20 cellular contexts compared by ENCODE assay signal in genomic region chr10:3832022-3832786, GRCh38. TPM values are rescaled to one million over a fixed set of nuclear protein-coding genes. Genes with fewer than 3 reads are reported as not detected.
DNase-seq lines count a peak whose midpoint lies in the region; ATAC-seq, FAIRE-seq and TF ChIP-seq lines count a peak whose summit lies in the region.
"Had no signal": no experiment of that assay in that cellular context is flagged by ENCODE, and none has a peak within 500 bp of the region (broad histone marks: within the 10 kb centered on the region; RNA-seq: fewer than 3 reads in every experiment).

No MANE protein-coding gene starts in this region.

- no peak for FAIRE-seq in A549 (lab: Jason Lieb, UNC)

- peaks cover 48% of the 10 kb centered on the region for H3K4me1 ChIP-seq in A549
- H3K4me1 ChIP-seq in CD4-positive, alpha-beta memory T cell (ENCODE audit: insufficient read depth, low read length) = peaks cover 37% of the 10 kb centered on the region
- peaks cover 2% of the 10 kb centered on the region for H3K4me1 ChIP-seq in right cardiac atrium (ENCODE audit: control insufficient read depth, insufficient read depth, low read length)

- POLR2A ChIA-PET in A549 (lab: Yijun Ruan, JAX) = interaction anchor here (1.8 kb wide), 1 partner anchor 47 kb away, joined by 9 read pairs; the partner anchor contains the start of gene KLF6
- POLR2A ChIA-PET in CD4-positive, alpha-beta memory T cell (lab: Charles Lee; ENCODE audit: partially characterized antibody) = interaction anchor here (13.5 to 19.0 kb wide), 2 partner anchors 20 to 49 kb away, joined by 304 to 308 read pairs; partner anchors contain the start of gene KLF6

- peak overlapping the region in 2 of 8 donors; percentile 1 to 47 for H3K4me3 Mint-ChIP-seq in CD4-positive, alpha-beta memory T cell
- H3K4me3 Mint-ChIP-seq in activated T-helper 17 cell treated with anti-CD3 and anti-CD28 coated beads, Interleukin-2, amount 50 U/mL, for 72 hours = peak overlapping the region; percentile 53
- H3K4me3 Mint-ChIP-seq: B cell; HFFc6; naive thymus-derived CD8-positive, alpha-beta T cell had no signal

- no peaks in the 10 kb centered on the region for H3K27me3 Mint-ChIP-seq in CD4-positive, alpha-beta memory T cell
- H3K27me3 Mint-ChIP-seq in activated T-helper 17 cell treated with anti-CD3 and anti-CD28 coated beads, Interleukin-2, amount 50 U/mL, for 72 hours = no peaks in the 10 kb centered on the region
- H3K27me3 Mint-ChIP-seq: B cell; naive thymus-derived CD8-positive, alpha-beta T cell had no signal

- no peak for TF ChIP-seq CTCF in A549 (IDR thresholded peaks at IDR 0.05)

- no peaks in the 10 kb centered on the region for H3K27me3 ChIP-seq in CD4-positive, alpha-beta memory T cell (ENCODE audit: insufficient read depth, low read length)
- H3K27me3 ChIP-seq in right cardiac atrium (ENCODE audit: control insufficient read depth, insufficient read depth) = no peaks in the 10 kb centered on the region
- H3K27me3 ChIP-seq: colonic mucosa had no signal

- no peaks in the 10 kb centered on the region for H3K36me3 ChIP-seq in CD4-positive, alpha-beta memory T cell (ENCODE audit: insufficient read depth, low read length)
- H3K36me3 ChIP-seq: colonic mucosa, lower lobe of right lung had no signal

- ATAC-seq in A549 (no peak), GM21723 (IDR thresholded peaks at IDR 0.05; ENCODE audit: unreplicated experiment) (peak; percentile 41), right cardiac atrium (no peak)
- peak; percentile 37 for ATAC-seq in activated T-helper 17 cell treated with anti-CD3 and anti-CD28 coated beads, Interleukin-2, amount 50 U/mL, for 72 hours (replicated peaks)
- ATAC-seq: lower lobe of right lung; naive thymus-derived CD8-positive, alpha-beta T cell; psoas muscle had no signal

- peaks cover 0 to 2% (median 0%) of the 10 kb centered on the region in 8 donors for H3K9me3 Mint-ChIP-seq in CD4-positive, alpha-beta memory T cell
- no peaks in the 10 kb centered on the region for H3K9me3 Mint-ChIP-seq in activated T-helper 17 cell treated with anti-CD3 and anti-CD28 coated beads, Interleukin-2, amount 50 U/mL, for 72 hours
- H3K9me3 Mint-ChIP-seq: HFFc6 had no signal

- DNase-seq in A549 (ENCODE audit: low read depth in 1 of 2, low spot score in 1 of 2) (no peak), NCI-H2196 treated with DMSO at 0.1 percent for 48 hours (lab: John Stamatoyannopoulos, UW; ENCODE audit: unreplicated experiment) (no peak), right cardiac atrium (no peak), G401 (ENCODE audit: low spot score) (no peak), NCI-H526 treated with DMSO at 0.1 percent for 48 hours (lab: John Stamatoyannopoulos, UW) (no peak)
- no peak for DNase-seq in CD4-positive, alpha-beta memory T cell
- DNase-seq: activated CD4-positive, alpha-beta T cell treated with anti-CD3 and anti-CD28 coated beads for 1 hour; colonic mucosa; HFFc6; lower lobe of right lung; naive thymus-derived CD8-positive, alpha-beta T cell; NCI-H1436 treated with DMSO at 0.1 percent for 48 hours; NCI-H226; psoas muscle; SHP77 treated with DMSO at 0.1 percent for 48 hours; T-helper 9 cell had no signal

- H3K4me1 Mint-ChIP-seq in CD4-positive, alpha-beta memory T cell = peaks cover 32 to 61% (median 49%) of the 10 kb centered on the region in 4 donors
- H3K4me1 Mint-ChIP-seq in activated T-helper 17 cell treated with anti-CD3 and anti-CD28 coated beads, Interleukin-2, amount 50 U/mL, for 72 hours = peaks cover 53% of the 10 kb centered on the region

- peak overlapping the region in 6 of 7 donors; percentile 22 to 60 (median 46) for H3K27ac Mint-ChIP-seq in CD4-positive, alpha-beta memory T cell
- H3K27ac Mint-ChIP-seq in activated T-helper 17 cell treated with anti-CD3 and anti-CD28 coated beads, Interleukin-2, amount 50 U/mL, for 72 hours = peak overlapping the region; percentile 25
- H3K27ac Mint-ChIP-seq: B cell, HFFc6 had no signal

- in situ Hi-C loops in G401 (cut with HindIII; ENCODE audit: low sequenced_read_pairs) = no loop called here

- peak overlapping the region in 1 of 2 experiments; percentile 50; a peak in 3 of 6 replicates for H3K27ac ChIP-seq in A549
- H3K27ac ChIP-seq in CD4-positive, alpha-beta memory T cell (ENCODE audit: low read depth, low read length) = no peak overlapping the region
- H3K27ac ChIP-seq in right cardiac atrium (ENCODE audit: low read length) = no peak overlapping the region
- H3K27ac ChIP-seq: colonic mucosa, epithelial cell of prostate, lower lobe of right lung, psoas muscle had no signal

- CTCF ChIA-PET in A549 (lab: Yijun Ruan, JAX) = interaction anchor here (0.9 to 1.6 kb wide), 3 partner anchors 10 to 595 kb away, joined by 3 to 4 read pairs (median 3); no protein-coding TSS in a partner anchor
- CTCF ChIA-PET in CD4-positive, alpha-beta memory T cell (lab: Charles Lee; ENCODE audit: partially characterized antibody) = interaction anchor here (1.0 to 1.4 kb wide), 4 partner anchors 17 to 41 kb away, joined by 3 to 5 read pairs (median 3); no protein-coding TSS in a partner anchor

- H3K4me2 ChIP-seq in A549 = no peak overlapping the region

- no peak for TF ChIP-seq RAD21 in A549 (conservative IDR thresholded peaks at IDR 0.05 in 1 of 2, IDR thresholded peaks at IDR 0.05 in 1 of 2)

- H3K4me3 ChIP-seq in A549 (no peak overlapping the region), right cardiac atrium (ENCODE audit: low read length) (no peak overlapping the region)
- H3K4me3 ChIP-seq in CD4-positive, alpha-beta memory T cell (ENCODE audit: low read length in 2 of 2) = no peak overlapping the region
- H3K4me3 ChIP-seq: colonic mucosa, lower lobe of right lung, psoas muscle had no signal

- intact Hi-C loops in CD4-positive, alpha-beta memory T cell (cut with micrococcal nuclease) = no loop called here
- intact Hi-C loops in right cardiac atrium (cut with DNase I) = no loop called here

- WGBS in A549 (ENCODE audit: missing lambda C conversion rate) = 84% methylated on average over 5 of the region's 5 CpGs
- WGBS in right cardiac atrium = 90% methylated on average over 5 of the region's 5 CpGs

- TF ChIP-seq POLR2A in A549 (IDR thresholded peaks at IDR 0.05; ENCODE audit: low read length) = no peak

- no peak for TF ChIP-seq EP300 in A549 (IDR thresholded peaks at IDR 0.05)

- no peaks in the 10 kb centered on the region for H3K9me3 ChIP-seq in A549
- H3K9me3 ChIP-seq in CD4-positive, alpha-beta memory T cell (ENCODE audit: control insufficient read depth in 1 of 2, low read length in 2 of 2) = no peaks in the 10 kb centered on the region
- no peaks in the 10 kb centered on the region for H3K9me3 ChIP-seq in right cardiac atrium (ENCODE audit: control insufficient read depth, low read length)
- H3K9me3 ChIP-seq: colonic mucosa, lower lobe of right lung, psoas muscle had no signal

- H3K36me3 Mint-ChIP-seq in CD4-positive, alpha-beta memory T cell = no peaks in the 10 kb centered on the region
- H3K36me3 Mint-ChIP-seq in activated T-helper 17 cell treated with anti-CD3 and anti-CD28 coated beads, Interleukin-2, amount 50 U/mL, for 72 hours (ENCODE audit: low read depth) = no peaks in the 10 kb centered on the region
- H3K36me3 Mint-ChIP-seq: naive thymus-derived CD8-positive, alpha-beta T cell had no signal

TF ChIP-seq in A549, 52 proteins besides CTCF, POLR2A, EP300 and RAD21:
- no peak for TF ChIP-seq KDM1A (IDR thresholded peaks at IDR 0.05; ENCODE audit: low read depth)
- no peak for TF ChIP-seq BCL3 (IDR thresholded peaks at IDR 0.05)
- no peak for TF ChIP-seq RFX5 (IDR thresholded peaks at IDR 0.05)
- TF ChIP-seq ZFP36 (IDR thresholded peaks at IDR 0.05; ENCODE audit: borderline replicate concordance, partially characterized antibody) = no peak
- no peak for TF ChIP-seq CEBPB (IDR thresholded peaks at IDR 0.05)
- TF ChIP-seq HEYL (CRISPR knock-in tag; IDR thresholded peaks at IDR 0.05) = no peak
- TF ChIP-seq NR3C1 (IDR thresholded peaks at IDR 0.05) = no peak
- peak; percentile 69 for TF ChIP-seq MAFK (IDR thresholded peaks at IDR 0.05; ENCODE audit: partially characterized antibody)
TF ChIP-seq in A549: peak in this region for 1.

RNA-seq across cellular contexts. Expression of gene KLF6, which starts 47.2 kb away (rescaled TPM):
- polyA plus RNA-seq in A549 (2011; rRNA removed) (71.5 and 86.8 TPM in 2 replicates), A549 (2017; fragmentation: RNase III; extraction: RNeasy Plus Mini Kit Qiagen cat#74134 plus additional on column Dnase treatment) (30.5 to 31.9 TPM (median 30.6 TPM) in 3 replicates), right cardiac atrium (27.2 TPM)
- polyA plus RNA-seq in A549 (2012; cell fraction: cytosol; rRNA removed) = 67.2 and 78.1 TPM in 2 replicates
- 193 and 204 TPM in 2 replicates for polyA plus RNA-seq in A549 (2012; cell fraction: nucleus; rRNA removed)
- 384 and 462 TPM in 2 replicates for polyA minus RNA-seq in A549 (2011; rRNA and poly(A)+ RNA removed)
- 100 to 1,000 TPM; 291 to 311 TPM for total RNA-seq in CD4-positive, alpha-beta memory T cell
- 100 to 1,000 TPM; 814 to 865 TPM for polyA plus RNA-seq in CD4-positive, alpha-beta memory T cell
- 100 to 1,000 TPM; 163 to 201 TPM for total RNA-seq in activated T-helper 17 cell treated with anti-CD3 and anti-CD28 coated beads, Interleukin-2, amount 50 U/mL, for 72 hours
- total RNA-seq in right cardiac atrium = 10 to 100 TPM; 35.7 to 46.1 (median 39.9) TPM
- total RNA-seq in G401 (2014; rRNA removed; shearing (Covaris generic)) = 25.8 and 35.8 TPM in 2 replicates

Comparison
In these comparisons a context has a peak if more than half of its experiments do, and no peak if none do; other contexts are left out.
1. ATAC-seq: peak in GM21723 (single experiment) and activated T-helper 17 cell treated with anti-CD3 and anti-CD28 coated beads, Interleukin-2, amount 50 U/mL, for 72 hours (single experiment); none in A549 (0 of 2) and right cardiac atrium (0 of 2).